In genomic region chr15:98547255-98547654, GRCh38 we compare ENCODE assay signal across 13 cellular contexts.
DNase-seq lines count a peak whose midpoint lies in the region; ATAC-seq and TF ChIP-seq lines count a peak whose summit lies in the region.
"Had no signal": no experiment of that assay in that cellular context is flagged by ENCODE, and none has a peak within 500 bp of the region (broad histone marks: within the 10 kb centered on the region; RNA-seq: fewer than 3 reads in every experiment).

No MANE protein-coding gene starts in this region.

- H3K4me3 ChIP-seq in iPS DF 6.9 (ENCODE audit: low read length): peak overlapping the region; percentile 46; the same call in 1 of the 2 replicates
- H3K4me3 ChIP-seq: K562 had no signal

- TF ChIP-seq CTCF in RWPE1 (conservative IDR thresholded peaks at IDR 0.05; ENCODE audit: low read depth): no peak

- no peak for ATAC-seq in GM19328 (IDR thresholded peaks at IDR 0.05; ENCODE audit: unreplicated experiment)
- ATAC-seq: K562 had no signal

- no peaks in the 10 kb centered on the region for H3K27me3 ChIP-seq in iPS DF 6.9 (ENCODE audit: control insufficient read depth, insufficient read depth, low read length)

- DNase-seq in NCI-H1417 (lab: John Stamatoyannopoulos, UW): peak in 2 of 3 experiments; percentile 41 to 53
- no peak for DNase-seq in NCI-H1417 treated with DMSO at 0.1 percent for 48 hours (lab: John Stamatoyannopoulos, UW)
- DNase-seq in RWPE1 (ENCODE audit: low spot score): no peak
- no peak for DNase-seq in iPS DF 6.9 (ENCODE audit: low read depth, low spot score)
- DNase-seq in retina: peak; percentile 11
- DNase-seq in midbrain (lab: John Stamatoyannopoulos, UW): no peak
- DNase-seq in stimulated activated CD4-positive, alpha-beta T cell treated with anti-CD3 and anti-CD28 coated beads, Interleukin-15, amount 100 ng/mL, for 24 hours: no peak
- DNase-seq: 8988T; DND-41; effector CD4-positive, alpha-beta T cell; occipital lobe had no signal

- peaks cover under 1% of the 10 kb centered on the region for H3K4me1 ChIP-seq in iPS DF 6.9 (ENCODE audit: control insufficient read depth, insufficient read depth, low read length)

- no peaks in the 10 kb centered on the region for H3K9me3 ChIP-seq in iPS DF 6.9 (ENCODE audit: control insufficient read depth, insufficient read depth, low read length)

- peak overlapping the region; percentile 84 for H3K27ac ChIP-seq in RWPE1
- no peak overlapping the region for H3K27ac ChIP-seq in iPS DF 6.9 (ENCODE audit: low read length)

- no peaks in the 10 kb centered on the region for H3K36me3 ChIP-seq in iPS DF 6.9 (ENCODE audit: control insufficient read depth, insufficient read depth, low read length)

- POLR2A ChIA-PET in RWPE1 (lab: Yijun Ruan, JAX; ENCODE audit: low non-redundant PET): no interaction called here

- CTCF ChIA-PET in RWPE1 (lab: Yijun Ruan, JAX): interaction anchor here (0.6 kb wide), 1 partner anchor 551 kb away, joined by 4 read pairs; no protein-coding TSS in a partner anchor

- no CpG with 5 or more reads among the region's 4 CpGs for WGBS in iPS DF 6.9 (ENCODE audit: insufficient coverage, insufficient read length)

Comparison
In these comparisons a context has a peak if more than half of its experiments do, and no peak if none do; other contexts are left out.
1. DNase-seq: peak in NCI-H1417 (2 of 3) and retina (single experiment); none in NCI-H1417 treated with DMSO at 0.1 percent for 48 hours (single experiment), RWPE1 (single experiment), iPS DF 6.9 (single experiment), midbrain (single experiment) and stimulated activated CD4-positive, alpha-beta T cell treated with anti-CD3 and anti-CD28 coated beads, Interleukin-15, amount 100 ng/mL, for 24 hours (single experiment).